In genomic region chrX:9873952-9874351, GRCh38 we compare ENCODE assay signal across 8 cellular contexts.
DNase-seq lines count a peak whose midpoint lies in the region; ATAC-seq and TF ChIP-seq lines count a peak whose summit lies in the region.

No MANE protein-coding gene starts in this region.

- H3K4me3 ChIP-seq in GM23338 (no peak overlapping the region), esophagus squamous epithelium (no peak overlapping the region), gastrocnemius medialis (no peak overlapping the region)

- no peaks in the 10 kb centered on the region for H4K20me1 ChIP-seq in GM23338 (replicated peaks; ENCODE audit: insufficient read depth)

- no peaks in the 10 kb centered on the region; the same call in 1 of the 2 replicates for H3K79me2 ChIP-seq in GM23338 (replicated peaks; ENCODE audit: insufficient read depth)

- no peaks in the 10 kb centered on the region for H3K36me3 ChIP-seq in GM23338 (ENCODE audit: insufficient read depth)
- H3K36me3 ChIP-seq in esophagus squamous epithelium: no peaks in the 10 kb centered on the region
- no peaks in the 10 kb centered on the region for H3K36me3 ChIP-seq in gastrocnemius medialis

- no peaks in the 10 kb centered on the region for H3F3A ChIP-seq in GM23338 (replicated peaks; ENCODE audit: low read depth)

- no peaks in the 10 kb centered on the region for H3K9me2 ChIP-seq in GM23338 (ENCODE audit: insufficient read depth)

- H3K27ac Mint-ChIP-seq in GM23338: no peak overlapping the region

- peaks cover 15% of the 10 kb centered on the region for H3K4me1 Mint-ChIP-seq in GM23338

- H3K36me3 Mint-ChIP-seq in GM23338 (ENCODE audit: low read depth): peaks cover 7% of the 10 kb centered on the region; the same call in 2 of the 3 replicates

- TF ChIP-seq POLR2A in esophagus squamous epithelium (IDR thresholded peaks at IDR 0.05): no peak
- no peak for TF ChIP-seq POLR2A in gastrocnemius medialis (IDR thresholded peaks at IDR 0.05)

- H3K9me3 Mint-ChIP-seq in GM23338: no peaks in the 10 kb centered on the region

- H3K27ac ChIP-seq in GM23338 (ENCODE audit: low read depth) (no peak overlapping the region), esophagus squamous epithelium (peak overlapping the region in 1 of 4 donors; percentile 36), gastrocnemius medialis (no peak overlapping the region)

- intact Hi-C loops in esophagus squamous epithelium (cut with DNase I) (no loop called here), posterior cingulate gyrus (cut with DNase I) (loop anchor here (10.0 kb wide), 1 partner anchor 241 kb away; no protein-coding TSS in a partner anchor), gastrocnemius medialis (cut with DNase I; ENCODE audit: low total_unique reads) (loop anchor here (10.0 kb wide), 1 partner anchor 241 kb away; no protein-coding TSS in a partner anchor)

- no peak overlapping the region for H2AFZ ChIP-seq in GM23338

- H3K27me3 ChIP-seq in GM23338 (ENCODE audit: insufficient read depth): no peaks in the 10 kb centered on the region
- no peaks in the 10 kb centered on the region for H3K27me3 ChIP-seq in esophagus squamous epithelium
- H3K27me3 ChIP-seq in gastrocnemius medialis: no peaks in the 10 kb centered on the region

- in situ Hi-C loops in gastrocnemius medialis (cut with MboI; ENCODE audit: low sequenced_read_pairs in 4 of 4): no loop called here

- H3K27me3 Mint-ChIP-seq in GM23338 (ENCODE audit: insufficient read depth, low read depth, poor library complexity): peaks cover 5% of the 10 kb centered on the region

- H3K9me3 ChIP-seq in esophagus squamous epithelium: no peaks in the 10 kb centered on the region
- H3K9me3 ChIP-seq in gastrocnemius medialis: no peaks in the 10 kb centered on the region

- H3K4me1 ChIP-seq in GM23338 (ENCODE audit: insufficient read depth): no peaks in the 10 kb centered on the region
- peaks cover 0 to 17% (median 0%) of the 10 kb centered on the region in 3 donors for H3K4me1 ChIP-seq in esophagus squamous epithelium
- H3K4me1 ChIP-seq in gastrocnemius medialis: no peaks in the 10 kb centered on the region

- H3K4me2 ChIP-seq in GM23338: no peak overlapping the region

- 22 to 49% methylated on average over 8 to 9 of the region's 9 CpGs for WGBS in esophagus squamous epithelium, 2 donors

- DNase-seq in NCI-H2196 (lab: John Stamatoyannopoulos, UW; ENCODE audit: unreplicated experiment): peak; percentile 5
- DNase-seq in NCI-H2196 treated with DMSO at 0.1 percent for 48 hours (lab: John Stamatoyannopoulos, UW; ENCODE audit: unreplicated experiment): no peak
- peak; percentile 65 for DNase-seq in GM23338 (ENCODE audit: low spot score)
- DNase-seq in NCI-H1092 treated with DMSO at 0.1 percent for 48 hours (lab: John Stamatoyannopoulos, UW): peak; percentile 26
- peak; percentile 15 to 27 for DNase-seq in activated CD4-positive, alpha-beta T cell treated with anti-CD3 and anti-CD28 coated beads, Interleukin-2, amount 50 U/mL, for 4 hours
- no peak for DNase-seq in esophagus squamous epithelium (lab: John Stamatoyannopoulos, UW)
- peak in 6 of 10 donors; percentile 38 to 91 (median 48) for DNase-seq in posterior cingulate gyrus
- no peak for DNase-seq in gastrocnemius medialis

- ATAC-seq in GM23338 (peak; percentile 62), gastrocnemius medialis (no peak)

- peak; percentile 61 to 63 for TF ChIP-seq CTCF in GM23338 (conservative IDR thresholded peaks at IDR 0.05; ENCODE audit: low read depth in 2 of 2)
- TF ChIP-seq CTCF in esophagus squamous epithelium (IDR thresholded peaks at IDR 0.05): peak in 5 of 6 experiments; percentile 36 to 65 (median 44)
- peak in 2 of 5 experiments; percentile 36 to 41 for TF ChIP-seq CTCF in gastrocnemius medialis (IDR thresholded peaks at IDR 0.05 in 4 of 5, conservative IDR thresholded peaks at IDR 0.05 in 1 of 5)

- no peak overlapping the region for H3K4me3 Mint-ChIP-seq in GM23338

TF ChIP-seq in GM23338, 12 proteins besides CTCF, POLR2A, EP300 and RAD21 (continues in another document):
- TF ChIP-seq REST (IDR thresholded peaks at IDR 0.05; ENCODE audit: unreplicated experiment) (no peak), ETS1 (IDR thresholded peaks at IDR 0.05) (no peak), CREB1 (CRISPR knock-in tag; IDR thresholded peaks at IDR 0.05; ENCODE audit: low read depth) (no peak)

Comparison
In these comparisons a context has a peak if more than half of its experiments do, and no peak if none do; other contexts are left out.
1. DNase-seq: peak in NCI-H2196 (single experiment), GM23338 (single experiment), NCI-H1092 treated with DMSO at 0.1 percent for 48 hours (single experiment), activated CD4-positive, alpha-beta T cell treated with anti-CD3 and anti-CD28 coated beads, Interleukin-2, amount 50 U/mL, for 4 hours (2 of 2) and posterior cingulate gyrus (6 of 10); none in NCI-H2196 treated with DMSO at 0.1 percent for 48 hours (single experiment), esophagus squamous epithelium (single experiment) and gastrocnemius medialis (0 of 2).